ENCODE assay signal across 7 cellular contexts in genomic region chr10:97497572-97498075, GRCh38. TPM values are rescaled to one million over a fixed set of nuclear protein-coding genes. Genes with fewer than 3 reads are reported as not detected.
DNase-seq lines count a peak whose midpoint lies in the region; ATAC-seq and TF ChIP-seq lines count a peak whose summit lies in the region.

No MANE protein-coding gene starts in this region.

- TF ChIP-seq POLR2A in GM18505 (IDR thresholded peaks at IDR 0.05; ENCODE audit: borderline replicate concordance, extremely low read depth, insufficient read depth, insufficient read length) = peak; percentile 79

- peak overlapping the region; percentile 98 for H3K27ac Mint-ChIP-seq in activated CD8-positive, alpha-beta T cell treated with anti-CD3 and anti-CD28 coated beads for 36 hours

- H3K36me3 Mint-ChIP-seq in activated CD8-positive, alpha-beta T cell treated with anti-CD3 and anti-CD28 coated beads for 36 hours (ENCODE audit: low read depth) = peaks cover 26% of the 10 kb centered on the region

- H3K27me3 ChIP-seq in ectodermal cell (ENCODE audit: control insufficient read depth, insufficient read depth, low read length, poor library complexity, severe bottlenecking) = peaks cover 35% of the 10 kb centered on the region
- H3K27me3 ChIP-seq in lower lobe of right lung (ENCODE audit: low read depth) = no peaks in the 10 kb centered on the region

- no peak for ATAC-seq in GM18505 (IDR thresholded peaks at IDR 0.05; ENCODE audit: unreplicated experiment)
- peak; percentile 26 for ATAC-seq in HG03571 (IDR thresholded peaks at IDR 0.05; ENCODE audit: unreplicated experiment)
- ATAC-seq in activated CD8-positive, alpha-beta T cell treated with anti-CD3 and anti-CD28 coated beads for 36 hours = peak; percentile 38
- peak; percentile 37 to 40 for ATAC-seq in lower lobe of right lung

- DNase-seq in NCI-H82 treated with DMSO at 0.1 percent for 48 hours (lab: John Stamatoyannopoulos, UW; ENCODE audit: unreplicated experiment) (peak; percentile 42), lower lobe of right lung (peak; percentile 86)
- peak; percentile 91 for DNase-seq in activated CD8-positive, alpha-beta T cell treated with anti-CD3 and anti-CD28 coated beads for 36 hours
- DNase-seq in stimulated activated CD4-positive, alpha-beta T cell treated with anti-CD3 and anti-CD28 coated beads, TNF-alpha, amount 100 ng/mL, for 24 hours (ENCODE audit: low read depth in 3 of 3) = peak; percentile 61 to 85 (median 69)

- peaks cover 26% of the 10 kb centered on the region for H3K27me3 Mint-ChIP-seq in activated CD8-positive, alpha-beta T cell treated with anti-CD3 and anti-CD28 coated beads for 36 hours

- CTCF ChIA-PET in activated CD8-positive, alpha-beta T cell treated with anti-CD3 and anti-CD28 coated beads for 36 hours (lab: Charles Lee) = interaction anchor here (1.5 kb wide), 1 partner anchor 33 kb away, joined by 3 read pairs; no protein-coding TSS in a partner anchor

- H3K9me3 Mint-ChIP-seq in activated CD8-positive, alpha-beta T cell treated with anti-CD3 and anti-CD28 coated beads for 36 hours = no peaks in the 10 kb centered on the region

- WGBS in ectodermal cell, 2 experiments = 1% methylated on average over 21 to 22 of the region's 22 CpGs

- no peaks in the 10 kb centered on the region for H3K9me3 ChIP-seq in ectodermal cell (ENCODE audit: control insufficient read depth, low read length)
- H3K9me3 ChIP-seq in lower lobe of right lung = no peaks in the 10 kb centered on the region

- peak overlapping the region; percentile 89 for H3K4me3 Mint-ChIP-seq in activated CD8-positive, alpha-beta T cell treated with anti-CD3 and anti-CD28 coated beads for 36 hours

- H3K4me1 ChIP-seq in ectodermal cell (ENCODE audit: control insufficient read depth, insufficient read depth, low read length) = peaks cover 19% of the 10 kb centered on the region
- peaks cover 57% of the 10 kb centered on the region for H3K4me1 ChIP-seq in lower lobe of right lung

- POLR2A ChIA-PET in activated CD8-positive, alpha-beta T cell treated with anti-CD3 and anti-CD28 coated beads for 36 hours (lab: Charles Lee) = interaction anchor here (0.6 to 0.7 kb wide), 2 partner anchors 16 to 41 kb away, joined by 3 read pairs; no protein-coding TSS in a partner anchor

- intact Hi-C loops in activated CD8-positive, alpha-beta T cell treated with anti-CD3 and anti-CD28 coated beads for 36 hours (cut with micrococcal nuclease) = loop anchor here (10.0 kb wide), 1 partner anchor 93 kb away; the partner anchor contains the start of gene RRP12
- intact Hi-C loops in lower lobe of right lung (cut with DNase I) = no loop called here

- H3K36me3 ChIP-seq in ectodermal cell (ENCODE audit: control insufficient read depth, insufficient read depth, low read length) (no peaks in the 10 kb centered on the region), lower lobe of right lung (no peaks in the 10 kb centered on the region)

- H3K4me3 ChIP-seq in ectodermal cell (ENCODE audit: insufficient read depth, low read depth, low read length) (peak overlapping the region; percentile 89), lower lobe of right lung (peak overlapping the region; percentile 99)

- TF ChIP-seq CTCF in activated CD8-positive, alpha-beta T cell treated with anti-CD3 and anti-CD28 coated beads for 36 hours (IDR thresholded peaks at IDR 0.05) = no peak
- no peak for TF ChIP-seq CTCF in lower lobe of right lung (IDR thresholded peaks at IDR 0.05)

- H3K4me1 Mint-ChIP-seq in activated CD8-positive, alpha-beta T cell treated with anti-CD3 and anti-CD28 coated beads for 36 hours (ENCODE audit: low read depth) = peaks cover 33% of the 10 kb centered on the region

- H3K27ac ChIP-seq in ectodermal cell (ENCODE audit: insufficient read depth, low read depth, low read length, poor library complexity, severe bottlenecking) = peak overlapping the region; percentile 73
- peak overlapping the region; percentile 91 for H3K27ac ChIP-seq in lower lobe of right lung

RNA-seq across cellular contexts. Expression of gene MMS19, which starts 0.6 kb away (rescaled TPM):
- total RNA-seq in activated CD8-positive, alpha-beta T cell treated with anti-CD3 and anti-CD28 coated beads for 36 hours = 100 to 1,000 TPM; 107 to 108 TPM
- 148 TPM for polyA plus RNA-seq in ectodermal cell (2013, experiment 1 of 4)
- polyA plus RNA-seq in ectodermal cell (2013, experiment 2 of 4) = 152 TPM
- polyA plus RNA-seq in ectodermal cell (2013, experiment 3 of 4) = 117 TPM
- 131 TPM for polyA plus RNA-seq in ectodermal cell (2013, experiment 4 of 4)
- total RNA-seq in lower lobe of right lung = 65.5 TPM

RNA-seq across cellular contexts. Expression of gene UBTD1, which starts 1.1 kb away (rescaled TPM):
- 1 to 10 TPM; 1.6 to 2.1 TPM for total RNA-seq in activated CD8-positive, alpha-beta T cell treated with anti-CD3 and anti-CD28 coated beads for 36 hours
- polyA plus RNA-seq in ectodermal cell (2013, experiment 1 of 4) = 12.5 TPM
- 12.2 TPM for polyA plus RNA-seq in ectodermal cell (2013, experiment 2 of 4)
- polyA plus RNA-seq in ectodermal cell (2013, experiment 3 of 4) = 14.3 TPM
- polyA plus RNA-seq in ectodermal cell (2013, experiment 4 of 4) = 14.2 TPM
- 37.7 TPM for total RNA-seq in lower lobe of right lung

RNA-seq across cellular contexts. Expression of gene ZDHHC16, which starts 51.6 kb away (rescaled TPM):
- 10 to 100 TPM; 23.8 to 25.2 TPM for total RNA-seq in activated CD8-positive, alpha-beta T cell treated with anti-CD3 and anti-CD28 coated beads for 36 hours
- polyA plus RNA-seq in ectodermal cell (2013, experiment 1 of 4) = 58.5 TPM
- polyA plus RNA-seq in ectodermal cell (2013, experiment 2 of 4) = 55.6 TPM
- polyA plus RNA-seq in ectodermal cell (2013, experiment 3 of 4) = 38.7 TPM
- 46.2 TPM for polyA plus RNA-seq in ectodermal cell (2013, experiment 4 of 4)
- 56.5 TPM for total RNA-seq in lower lobe of right lung

RNA-seq across cellular contexts. Expression of gene EXOSC1, which starts 51.8 kb away (rescaled TPM):
- total RNA-seq in activated CD8-positive, alpha-beta T cell treated with anti-CD3 and anti-CD28 coated beads for 36 hours = 10 to 100 TPM; 43.3 to 49.2 TPM
- polyA plus RNA-seq in ectodermal cell (2013, experiment 1 of 4) = 68.6 TPM
- polyA plus RNA-seq in ectodermal cell (2013, experiment 2 of 4) = 69.9 TPM
- 55.3 TPM for polyA plus RNA-seq in ectodermal cell (2013, experiment 3 of 4)
- 62.6 TPM for polyA plus RNA-seq in ectodermal cell (2013, experiment 4 of 4)
- 31.0 TPM for total RNA-seq in lower lobe of right lung

Comparison
In these comparisons a context has a peak if more than half of its experiments do, and no peak if none do; other contexts are left out.
1. RNA of gene UBTD1, which starts 1.1 kb away (total RNA-seq): 37.7 TPM in lower lobe of right lung (single experiment); 1.6 to 2.1 TPM in activated CD8-positive, alpha-beta T cell treated with anti-CD3 and anti-CD28 coated beads for 36 hours; every median in the first group is over 10 times any median in the second.
2. Peak in every context shown above with its lines, with median percentiles within 50 percentile points of each other: DNase-seq.